In the genomic region with DNA sequence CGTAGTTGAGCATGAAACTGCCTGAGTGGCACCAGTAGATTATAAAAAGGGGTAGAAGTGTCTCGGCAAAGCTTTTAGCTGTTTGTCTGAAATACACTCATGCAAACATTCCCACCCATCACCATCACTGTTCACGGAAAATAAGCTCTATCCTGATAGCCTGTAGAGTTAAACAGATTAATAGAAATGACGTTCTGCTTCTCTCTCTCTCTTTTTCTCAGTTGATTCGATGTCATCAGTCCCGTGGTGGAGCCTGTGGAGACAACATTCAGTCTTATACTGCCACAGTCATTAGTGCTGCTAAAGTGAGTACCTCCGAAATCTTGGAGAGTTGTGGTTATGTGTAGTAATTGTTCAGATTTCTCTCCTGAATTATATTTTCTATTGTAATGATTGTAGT, we compare ENCODE assay signal across 1 cellular context.
TF ChIP-seq lines count a peak whose summit lies in the region.

No MANE protein-coding gene starts in this region.

TF ChIP-seq in SK-N-SH, 30 proteins besides CTCF, POLR2A, EP300 and RAD21 (continued from another document):
- TF ChIP-seq SIN3A (IDR thresholded peaks at IDR 0.05; ENCODE audit: borderline replicate concordance, low read depth, low read length) (no peak), TCF12 (IDR thresholded peaks at IDR 0.05) (no peak), SMC3 (IDR thresholded peaks at IDR 0.05; ENCODE audit: low read depth, low read length) (no peak), EZH2phosphoT487 (IDR thresholded peaks at IDR 0.05; ENCODE audit: borderline replicate concordance, low read depth) (no peak), TEAD4 (IDR thresholded peaks at IDR 0.05; ENCODE audit: borderline replicate concordance, insufficient read depth) (no peak), RFX5 (IDR thresholded peaks at IDR 0.05; ENCODE audit: low read length) (no peak), JUND (IDR thresholded peaks at IDR 0.05) (no peak)
- TF ChIP-seq, protein P1, sequence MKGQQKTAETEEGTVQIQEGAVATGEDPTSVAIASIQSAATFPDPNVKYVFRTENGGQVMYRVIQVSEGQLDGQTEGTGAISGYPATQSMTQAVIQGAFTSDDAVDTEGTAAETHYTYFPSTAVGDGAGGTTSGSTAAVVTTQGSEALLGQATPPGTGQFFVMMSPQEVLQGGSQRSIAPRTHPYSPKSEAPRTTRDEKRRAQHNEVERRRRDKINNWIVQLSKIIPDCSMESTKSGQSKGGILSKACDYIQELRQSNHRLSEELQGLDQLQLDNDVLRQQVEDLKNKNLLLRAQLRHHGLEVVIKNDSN (IDR thresholded peaks at IDR 0.05; ENCODE audit: borderline replicate concordance, low read depth) = no peak
- TF ChIP-seq, protein P2, sequence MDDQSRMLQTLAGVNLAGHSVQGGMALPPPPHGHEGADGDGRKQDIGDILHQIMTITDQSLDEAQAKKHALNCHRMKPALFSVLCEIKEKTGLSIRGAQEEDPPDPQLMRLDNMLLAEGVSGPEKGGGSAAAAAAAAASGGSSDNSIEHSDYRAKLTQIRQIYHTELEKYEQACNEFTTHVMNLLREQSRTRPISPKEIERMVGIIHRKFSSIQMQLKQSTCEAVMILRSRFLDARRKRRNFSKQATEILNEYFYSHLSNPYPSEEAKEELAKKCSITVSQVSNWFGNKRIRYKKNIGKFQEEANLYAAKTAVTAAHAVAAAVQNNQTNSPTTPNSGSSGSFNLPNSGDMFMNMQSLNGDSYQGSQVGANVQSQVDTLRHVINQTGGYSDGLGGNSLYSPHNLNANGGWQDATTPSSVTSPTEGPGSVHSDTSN (IDR thresholded peaks at IDR 0.05) = no peak
- TF ChIP-seq, protein P3, sequence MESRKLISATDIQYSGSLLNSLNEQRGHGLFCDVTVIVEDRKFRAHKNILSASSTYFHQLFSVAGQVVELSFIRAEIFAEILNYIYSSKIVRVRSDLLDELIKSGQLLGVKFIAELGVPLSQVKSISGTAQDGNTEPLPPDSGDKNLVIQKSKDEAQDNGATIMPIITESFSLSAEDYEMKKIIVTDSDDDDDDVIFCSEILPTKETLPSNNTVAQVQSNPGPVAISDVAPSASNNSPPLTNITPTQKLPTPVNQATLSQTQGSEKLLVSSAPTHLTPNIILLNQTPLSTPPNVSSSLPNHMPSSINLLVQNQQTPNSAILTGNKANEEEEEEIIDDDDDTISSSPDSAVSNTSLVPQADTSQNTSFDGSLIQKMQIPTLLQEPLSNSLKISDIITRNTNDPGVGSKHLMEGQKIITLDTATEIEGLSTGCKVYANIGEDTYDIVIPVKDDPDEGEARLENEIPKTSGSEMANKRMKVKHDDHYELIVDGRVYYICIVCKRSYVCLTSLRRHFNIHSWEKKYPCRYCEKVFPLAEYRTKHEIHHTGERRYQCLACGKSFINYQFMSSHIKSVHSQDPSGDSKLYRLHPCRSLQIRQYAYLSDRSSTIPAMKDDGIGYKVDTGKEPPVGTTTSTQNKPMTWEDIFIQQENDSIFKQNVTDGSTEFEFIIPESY (IDR thresholded peaks at IDR 0.05; ENCODE audit: borderline replicate concordance, low read depth) = no peak
- TF ChIP-seq, protein P4, sequence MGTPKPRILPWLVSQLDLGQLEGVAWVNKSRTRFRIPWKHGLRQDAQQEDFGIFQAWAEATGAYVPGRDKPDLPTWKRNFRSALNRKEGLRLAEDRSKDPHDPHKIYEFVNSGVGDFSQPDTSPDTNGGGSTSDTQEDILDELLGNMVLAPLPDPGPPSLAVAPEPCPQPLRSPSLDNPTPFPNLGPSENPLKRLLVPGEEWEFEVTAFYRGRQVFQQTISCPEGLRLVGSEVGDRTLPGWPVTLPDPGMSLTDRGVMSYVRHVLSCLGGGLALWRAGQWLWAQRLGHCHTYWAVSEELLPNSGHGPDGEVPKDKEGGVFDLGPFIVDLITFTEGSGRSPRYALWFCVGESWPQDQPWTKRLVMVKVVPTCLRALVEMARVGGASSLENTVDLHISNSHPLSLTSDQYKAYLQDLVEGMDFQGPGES (IDR thresholded peaks at IDR 0.05; ENCODE audit: low read depth, low read length) = no peak
